In genomic region chr22:37196539-37197450, GRCh38 we compare ENCODE assay signal across 8 cellular contexts. TPM values are rescaled to one million over a fixed set of nuclear protein-coding genes. Genes with fewer than 3 reads are reported as not detected.
A peak's percentile ranks its signal among the peaks of the same experiment; 100 is the strongest.
DNase-seq lines count a peak whose midpoint lies in the region; ATAC-seq, FAIRE-seq and TF ChIP-seq lines count a peak whose summit lies in the region.

No MANE protein-coding gene starts in this region.

- peaks cover 57% of the 10 kb centered on the region for H3K4me1 ChIP-seq in CD4-positive, CD25-positive, alpha-beta regulatory T cell (ENCODE audit: control insufficient read depth, insufficient read depth, low read length, poor library complexity, severe bottlenecking)
- H3K4me1 ChIP-seq in NT2/D1 (ENCODE audit: insufficient read depth, insufficient read length) (peaks cover 21% of the 10 kb centered on the region), esophagus squamous epithelium (peaks cover 28 to 48% (median 30%) of the 10 kb centered on the region in 3 donors), neural progenitor cell (no peaks in the 10 kb centered on the region)

- TF ChIP-seq CTCF in esophagus squamous epithelium (IDR thresholded peaks at IDR 0.05): peak in 1 of 6 experiments; percentile 10
- TF ChIP-seq CTCF in neural progenitor cell (IDR thresholded peaks at IDR 0.05): no peak
- no peak for TF ChIP-seq CTCF in D721Med (IDR thresholded peaks at IDR 0.05; ENCODE audit: insufficient read depth, missing control alignments)

- H3K36me3 Mint-ChIP-seq in CD4-positive, CD25-positive, alpha-beta regulatory T cell: no peaks in the 10 kb centered on the region
- H3K36me3 Mint-ChIP-seq in neural progenitor cell: peaks cover 8% of the 10 kb centered on the region

- H4K20me1 ChIP-seq in neural progenitor cell (ENCODE audit: low read depth): no peaks in the 10 kb centered on the region

- H3K27ac Mint-ChIP-seq in CD4-positive, CD25-positive, alpha-beta regulatory T cell: peak overlapping the region; percentile 71 to 98 (median 97)
- no peak overlapping the region for H3K27ac Mint-ChIP-seq in neural progenitor cell

- intact Hi-C loops in esophagus squamous epithelium (cut with DNase I): no loop called here

- H3K36me3 ChIP-seq in CD4-positive, CD25-positive, alpha-beta regulatory T cell (ENCODE audit: control insufficient read depth, insufficient read depth, low read length): no peaks in the 10 kb centered on the region
- H3K36me3 ChIP-seq in NT2/D1 (ENCODE audit: insufficient read depth, insufficient read length, low read length): no peaks in the 10 kb centered on the region
- H3K36me3 ChIP-seq in esophagus squamous epithelium: no peaks in the 10 kb centered on the region
- no peaks in the 10 kb centered on the region for H3K36me3 ChIP-seq in neural progenitor cell

- no peak for DNase-seq in CD4-positive, CD25-positive, alpha-beta regulatory T cell
- DNase-seq in NT2/D1 (ENCODE audit: low read depth, low spot score) (no peak), esophagus squamous epithelium (lab: John Stamatoyannopoulos, UW) (no peak), neural progenitor cell (ENCODE audit: low spot score) (peak; percentile 25), D721Med (ENCODE audit: insufficient read length, low spot score) (no peak), SIG-M5 treated with dmso at 0.1 percent for 504 hours (lab: John Stamatoyannopoulos, UW; ENCODE audit: unreplicated experiment) (no peak)

- H3K4me3 ChIP-seq in CD4-positive, CD25-positive, alpha-beta regulatory T cell (ENCODE audit: low read depth, low read length): no peak overlapping the region
- H3K4me3 ChIP-seq in NT2/D1 (ENCODE audit: insufficient read length, low read depth) (no peak overlapping the region), esophagus squamous epithelium (no peak overlapping the region), neural progenitor cell (no peak overlapping the region)

- H3K9me3 Mint-ChIP-seq in CD4-positive, CD25-positive, alpha-beta regulatory T cell: no peaks in the 10 kb centered on the region
- H3K9me3 Mint-ChIP-seq in neural progenitor cell: peaks cover 13% of the 10 kb centered on the region

- H2AFZ ChIP-seq in neural progenitor cell (replicated peaks): no peak overlapping the region

- H3F3A ChIP-seq in neural progenitor cell (ENCODE audit: low read depth): peaks cover 14% of the 10 kb centered on the region

- H3K27me3 ChIP-seq in CD4-positive, CD25-positive, alpha-beta regulatory T cell (ENCODE audit: control insufficient read depth, insufficient read depth, low read length): no peaks in the 10 kb centered on the region
- H3K27me3 ChIP-seq in NT2/D1 (ENCODE audit: insufficient read depth, insufficient read length) (no peaks in the 10 kb centered on the region), esophagus squamous epithelium (no peaks in the 10 kb centered on the region), neural progenitor cell (no peaks in the 10 kb centered on the region)

- H3K27me3 Mint-ChIP-seq in CD4-positive, CD25-positive, alpha-beta regulatory T cell: peaks cover 4% of the 10 kb centered on the region
- H3K27me3 Mint-ChIP-seq in neural progenitor cell (ENCODE audit: insufficient read depth, low read depth): peaks cover 4% of the 10 kb centered on the region

- H3K4me3 Mint-ChIP-seq in CD4-positive, CD25-positive, alpha-beta regulatory T cell: peak overlapping the region in 3 of 4 donors; percentile 13 to 79 (median 45)
- H3K4me3 Mint-ChIP-seq in neural progenitor cell: no peak overlapping the region

- H3K9ac ChIP-seq in NT2/D1 (ENCODE audit: insufficient read length, low read depth) (peak overlapping the region; percentile 50), neural progenitor cell (no peak overlapping the region)

- H3K27ac ChIP-seq in CD4-positive, CD25-positive, alpha-beta regulatory T cell (ENCODE audit: insufficient read depth, low read length, poor library complexity, severe bottlenecking): peak overlapping the region; percentile 93
- H3K27ac ChIP-seq in esophagus squamous epithelium (peak overlapping the region; percentile 90 to 98 (median 97)), neural progenitor cell (no peak overlapping the region)

- H3K9me3 ChIP-seq in CD4-positive, CD25-positive, alpha-beta regulatory T cell (ENCODE audit: control insufficient read depth in 2 of 2, low read length in 2 of 2): no peaks in the 10 kb centered on the region
- peaks cover 8% of the 10 kb centered on the region; the same call in 1 of the 2 replicates for H3K9me3 ChIP-seq in NT2/D1 (ENCODE audit: insufficient read depth, low read length)
- H3K9me3 ChIP-seq in esophagus squamous epithelium: no peaks in the 10 kb centered on the region
- H3K9me3 ChIP-seq in neural progenitor cell (ENCODE audit: low read depth): peaks cover 7% of the 10 kb centered on the region

- no peak for ATAC-seq in CD4-positive, CD25-positive, alpha-beta regulatory T cell (ENCODE audit: low read depth in 2 of 2)
- no peak for ATAC-seq in HG03135 (IDR thresholded peaks at IDR 0.05; ENCODE audit: unreplicated experiment)
- no peak for ATAC-seq in GM21515 (IDR thresholded peaks at IDR 0.05; ENCODE audit: unreplicated experiment)

- H3K4me2 ChIP-seq in neural progenitor cell: no peak overlapping the region

- 4 to 65% methylated on average over 3 to 9 of the region's 14 CpGs for WGBS in esophagus squamous epithelium, 2 donors

- peaks cover 15 to 76% (median 40%) of the 10 kb centered on the region in 4 donors for H3K4me1 Mint-ChIP-seq in CD4-positive, CD25-positive, alpha-beta regulatory T cell
- peaks cover 24% of the 10 kb centered on the region for H3K4me1 Mint-ChIP-seq in neural progenitor cell

- H3K79me2 ChIP-seq in neural progenitor cell (ENCODE audit: low read depth): no peaks in the 10 kb centered on the region

- no peak for TF ChIP-seq POLR2A in esophagus squamous epithelium (IDR thresholded peaks at IDR 0.05)

- FAIRE-seq in D721Med (lab: Jason Lieb, UNC): no peak

RNA-seq across cellular contexts. Expression of gene C1QTNF6, which starts 8.7 kb away (rescaled TPM):
- 13.6 TPM for total RNA-seq in CD4-positive, CD25-positive, alpha-beta regulatory T cell
- polyA plus RNA-seq in CD4-positive, CD25-positive, alpha-beta regulatory T cell: 1 to 10 TPM; 1.6 to 2.4 (median 2.1) TPM
- total RNA-seq in esophagus squamous epithelium (1 to 10 TPM; 1.1 to 1.7 (median 1.4) TPM), neural progenitor cell (ENCODE audit: low replicate concordance) (7.2 and 12.2 TPM in 2 replicates)

RNA-seq across cellular contexts. Expression of gene SSTR3, which starts 15.5 kb away (rescaled TPM):
- total RNA-seq in CD4-positive, CD25-positive, alpha-beta regulatory T cell: 4.3 TPM
- polyA plus RNA-seq in CD4-positive, CD25-positive, alpha-beta regulatory T cell: 1 to 10 TPM; 2.5 to 4.4 (median 3.6) TPM
- total RNA-seq in esophagus squamous epithelium (not detected), neural progenitor cell (ENCODE audit: low replicate concordance) (0.19 and 0.53 TPM in 2 replicates)

RNA-seq across cellular contexts. Expression of gene IL2RB, which starts 47.1 kb away (rescaled TPM):
- 197 TPM for total RNA-seq in CD4-positive, CD25-positive, alpha-beta regulatory T cell
- 100 to 1,000 TPM; 160 to 189 (median 163) TPM for polyA plus RNA-seq in CD4-positive, CD25-positive, alpha-beta regulatory T cell
- total RNA-seq in esophagus squamous epithelium (1 to 10 TPM; 1.6 to 6.5 (median 2.3) TPM), neural progenitor cell (ENCODE audit: low replicate concordance) (0.62 TPM in 1 of 2 replicates, not detected in the other)

RNA-seq across cellular contexts. Expression of gene RAC2, which starts 47.3 kb away (rescaled TPM):
- 537 TPM for total RNA-seq in CD4-positive, CD25-positive, alpha-beta regulatory T cell
- 1,000 to 10,000 TPM in 2 of 4 donors, 100 to 1,000 TPM in 2; 861 to 1,162 (median 988) TPM for polyA plus RNA-seq in CD4-positive, CD25-positive, alpha-beta regulatory T cell
- total RNA-seq in esophagus squamous epithelium (10 to 100 TPM; 17.3 to 27.1 (median 19.6) TPM), neural progenitor cell (ENCODE audit: low replicate concordance) (1.7 and 2.1 TPM in 2 replicates)

Comparison
In these comparisons a context has a peak if more than half of its experiments do, and no peak if none do; other contexts are left out.
1. RNA of gene IL2RB, which starts 47.1 kb away (total RNA-seq): 197 TPM in CD4-positive, CD25-positive, alpha-beta regulatory T cell (single experiment); 1.6 to 6.5 TPM in esophagus squamous epithelium and 0.62 TPM in neural progenitor cell; every median in the first group is over 10 times any median in the second.